In the genomic region with DNA sequence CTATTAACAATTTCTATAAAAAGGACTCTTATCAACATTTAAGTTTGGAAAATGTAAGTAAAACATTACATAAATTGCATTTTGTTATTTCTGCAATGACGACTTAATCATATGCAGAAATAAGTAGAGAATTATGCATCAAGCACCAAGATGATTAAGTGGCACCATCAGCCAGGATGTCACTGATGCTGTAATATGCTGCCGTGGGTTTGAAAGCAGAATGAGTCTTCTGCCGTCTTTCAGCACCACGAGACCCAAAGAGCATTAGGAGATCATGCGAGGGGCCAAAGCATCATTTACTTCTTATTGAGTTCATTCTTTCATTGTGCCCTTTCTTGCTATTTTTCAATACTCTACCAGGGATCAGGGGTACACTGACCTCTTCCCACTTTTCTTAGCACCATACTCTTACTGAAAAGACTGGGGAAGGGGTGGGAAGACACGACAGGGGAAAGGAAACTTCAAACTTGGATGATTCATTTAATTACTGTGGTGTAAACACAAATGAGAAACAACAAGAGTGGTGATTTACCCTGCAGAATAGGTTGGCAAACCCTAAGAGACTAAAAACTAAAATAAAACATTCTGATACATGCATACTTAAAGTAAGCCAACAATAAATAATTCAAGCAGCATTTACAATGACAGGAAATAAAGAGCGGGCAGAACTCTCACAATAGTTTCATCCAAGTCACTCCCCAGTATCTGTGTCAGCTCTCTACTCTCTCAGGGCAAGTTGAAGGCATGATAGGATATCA, we compare ENCODE assay signal across 13 cellular contexts.
"Had no signal": no experiment of that assay in that cellular context is flagged by ENCODE, and none has a peak within 500 bp of the region (broad histone marks: within the 10 kb centered on the region; RNA-seq: fewer than 3 reads in every experiment).

No MANE protein-coding gene starts in this region.

- H3K9me3 Mint-ChIP-seq: neural crest cell had no signal

- H3K4me3 ChIP-seq: esophagus squamous epithelium, pancreas, stomach, thoracic aorta had no signal

- ATAC-seq: pancreas had no signal

- H3K4me3 Mint-ChIP-seq: neural crest cell had no signal

- DNase-seq: activated CD4-positive, alpha-beta T cell treated with anti-CD3 and anti-CD28 coated beads for 48 hours; activated gamma-delta T cell treated with Interleukin-2 at 50 U/mL for 16 hours; esophagus squamous epithelium; foreskin fibroblast; glutamatergic neuron; left cardiac atrium; pancreas; stimulated activated CD4-positive, alpha-beta T cell treated with anti-CD3 and anti-CD28 coated beads, Interleukin-4, amount 100 ng/mL, for 1 hour; stimulated activated CD8-positive, alpha-beta memory T cell treated with anti-CD3 and anti-CD28 coated beads, Interleukin-4, amount 100 ng/mL, for 48 hours; stomach; T-helper 9 cell had no signal
